17 cellular contexts compared by ENCODE assay signal in the genomic region with DNA sequence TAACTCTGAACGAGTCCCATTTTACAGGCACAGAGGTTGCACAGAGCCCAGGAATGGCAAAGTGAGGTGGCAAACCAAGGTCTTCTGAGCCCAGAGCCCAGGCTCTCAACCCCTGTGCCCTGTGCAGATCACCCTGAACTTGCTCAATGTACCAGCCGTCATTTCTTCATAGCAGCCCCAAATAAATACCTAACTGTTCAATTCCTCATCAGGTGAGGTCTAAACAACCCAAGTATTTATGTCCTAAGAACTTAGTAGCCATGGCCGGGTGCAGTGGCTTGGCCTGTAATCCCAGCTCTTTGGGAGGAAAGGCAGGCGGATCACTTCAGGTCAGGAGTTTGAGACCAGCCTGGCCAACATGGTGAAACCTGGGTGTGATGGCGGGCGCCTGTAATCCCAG. TPM values are rescaled to one million over a fixed set of nuclear protein-coding genes. Genes with fewer than 3 reads are reported as not detected.
A peak's percentile ranks its signal among the peaks of the same experiment; 100 is the strongest.
DNase-seq lines count a peak whose midpoint lies in the region; ATAC-seq and TF ChIP-seq lines count a peak whose summit lies in the region.
"Had no signal": no experiment of that assay in that cellular context is flagged by ENCODE, and none has a peak within 500 bp of the region (broad histone marks: within the 10 kb centered on the region; RNA-seq: fewer than 3 reads in every experiment).

No MANE protein-coding gene starts in this region.

- H3K4me1 ChIP-seq in naive thymus-derived CD4-positive, alpha-beta T cell (ENCODE audit: control insufficient read depth in 2 of 2, insufficient read depth in 2 of 2, low read length in 2 of 2) = peaks cover 9 to 48% of the 10 kb centered on the region in 2 donors
- no peaks in the 10 kb centered on the region for H3K4me1 ChIP-seq in breast epithelium

- peak overlapping the region; percentile 61 for H3K27ac Mint-ChIP-seq in activated naive CD8-positive, alpha-beta T cell
- no peak overlapping the region for H3K27ac Mint-ChIP-seq in activated naive CD8-positive, alpha-beta T cell treated with anti-CD3 and anti-CD28 coated beads, Interleukin-2, amount 50 U/mL, for 24 hours
- H3K27ac Mint-ChIP-seq in T-cell = peak overlapping the region; percentile 57 to 76
- peak overlapping the region; percentile 21 to 98 (median 39) for H3K27ac Mint-ChIP-seq in naive thymus-derived CD4-positive, alpha-beta T cell
- H3K27ac Mint-ChIP-seq: GM23338, HFFc6 had no signal

- H3K9me3 ChIP-seq in naive thymus-derived CD4-positive, alpha-beta T cell (ENCODE audit: control insufficient read depth in 2 of 3, low read length in 3 of 3) = no peaks in the 10 kb centered on the region
- no peaks in the 10 kb centered on the region for H3K9me3 ChIP-seq in breast epithelium

- H3K4me1 Mint-ChIP-seq in activated naive CD8-positive, alpha-beta T cell (ENCODE audit: low read depth) = peaks cover 55% of the 10 kb centered on the region
- peaks cover 20% of the 10 kb centered on the region for H3K4me1 Mint-ChIP-seq in activated naive CD8-positive, alpha-beta T cell treated with anti-CD3 and anti-CD28 coated beads, Interleukin-2, amount 50 U/mL, for 24 hours
- peaks cover 45 to 53% (median 53%) of the 10 kb centered on the region in 3 donors for H3K4me1 Mint-ChIP-seq in T-cell
- H3K4me1 Mint-ChIP-seq in naive thymus-derived CD4-positive, alpha-beta T cell = peaks cover 14 to 71% (median 61%) of the 10 kb centered on the region in 7 donors

- H3K27ac ChIP-seq in naive thymus-derived CD4-positive, alpha-beta T cell (ENCODE audit: low read depth, low read length) = no peak overlapping the region
- H3K27ac ChIP-seq in breast epithelium = no peak overlapping the region

- intact Hi-C loops in naive thymus-derived CD4-positive, alpha-beta T cell (cut with micrococcal nuclease) = no loop called here
- intact Hi-C loops in breast epithelium (cut with DNase I; ENCODE audit: low total_unique reads) = no loop called here

- no peaks in the 10 kb centered on the region for H3K9me3 Mint-ChIP-seq in activated naive CD8-positive, alpha-beta T cell (ENCODE audit: low read depth)
- H3K9me3 Mint-ChIP-seq in activated naive CD8-positive, alpha-beta T cell treated with anti-CD3 and anti-CD28 coated beads, Interleukin-2, amount 50 U/mL, for 24 hours = no peaks in the 10 kb centered on the region
- no peaks in the 10 kb centered on the region for H3K9me3 Mint-ChIP-seq in T-cell
- H3K9me3 Mint-ChIP-seq in naive thymus-derived CD4-positive, alpha-beta T cell = no peaks in the 10 kb centered on the region
- H3K9me3 Mint-ChIP-seq: CD4-positive, CD25-positive, alpha-beta regulatory T cell; GM23338; HFFc6 had no signal

- TF ChIP-seq POLR2A in breast epithelium (IDR thresholded peaks at IDR 0.05) = no peak

- H3K4me3 ChIP-seq in naive thymus-derived CD4-positive, alpha-beta T cell (ENCODE audit: low read length) = no peak overlapping the region
- H3K4me3 ChIP-seq in breast epithelium = no peak overlapping the region
- H3K4me3 ChIP-seq: GM23338 had no signal

- peaks cover 4% of the 10 kb centered on the region for H3K36me3 Mint-ChIP-seq in activated naive CD8-positive, alpha-beta T cell
- no peaks in the 10 kb centered on the region for H3K36me3 Mint-ChIP-seq in activated naive CD8-positive, alpha-beta T cell treated with anti-CD3 and anti-CD28 coated beads, Interleukin-2, amount 50 U/mL, for 24 hours (ENCODE audit: low read depth)
- H3K36me3 Mint-ChIP-seq in T-cell = no peaks in the 10 kb centered on the region
- peaks cover 0 to 2% (median 0%) of the 10 kb centered on the region in 5 donors for H3K36me3 Mint-ChIP-seq in naive thymus-derived CD4-positive, alpha-beta T cell
- H3K36me3 Mint-ChIP-seq: CD4-positive, CD25-positive, alpha-beta regulatory T cell had no signal

- no peaks in the 10 kb centered on the region for H3K36me3 ChIP-seq in naive thymus-derived CD4-positive, alpha-beta T cell (ENCODE audit: control insufficient read depth in 2 of 3, insufficient read depth in 3 of 3, low read length in 3 of 3)
- no peaks in the 10 kb centered on the region for H3K36me3 ChIP-seq in breast epithelium

- no peak for TF ChIP-seq CTCF in breast epithelium (IDR thresholded peaks at IDR 0.05)

- no peak for ATAC-seq in activated naive CD8-positive, alpha-beta T cell treated with anti-CD3 and anti-CD28 coated beads, Interleukin-2, amount 50 U/mL, for 24 hours
- no peak for ATAC-seq in T-cell (replicated peaks in 1 of 4)
- ATAC-seq in naive thymus-derived CD4-positive, alpha-beta T cell = no peak
- ATAC-seq: GM23338 had no signal

- H3K27me3 Mint-ChIP-seq in activated naive CD8-positive, alpha-beta T cell = no peaks in the 10 kb centered on the region
- peaks cover 11% of the 10 kb centered on the region for H3K27me3 Mint-ChIP-seq in activated naive CD8-positive, alpha-beta T cell treated with anti-CD3 and anti-CD28 coated beads, Interleukin-2, amount 50 U/mL, for 24 hours
- H3K27me3 Mint-ChIP-seq in T-cell = peaks cover 0 to 16% of the 10 kb centered on the region in 2 donors
- peaks cover 0 to 12% (median 8%) of the 10 kb centered on the region in 5 donors for H3K27me3 Mint-ChIP-seq in naive thymus-derived CD4-positive, alpha-beta T cell

- CTCF ChIA-PET in T-cell (lab: Charles Lee) = interaction anchor here (0.7 to 1.1 kb wide), 3 partner anchors 9 to 122 kb away, joined by 3 to 6 read pairs (median 3); no protein-coding TSS in a partner anchor
- CTCF ChIA-PET in naive thymus-derived CD4-positive, alpha-beta T cell (lab: Charles Lee) = interaction anchor here (0.7 to 16.0 kb wide), 5 partner anchors 9 to 1816 kb away, joined by 6 to 241 read pairs (median 25); no protein-coding TSS in a partner anchor

- POLR2A ChIA-PET in T-cell (lab: Charles Lee) = no interaction called here
- POLR2A ChIA-PET in naive thymus-derived CD4-positive, alpha-beta T cell (lab: Charles Lee) = interaction anchor here (0.7 to 1.8 kb wide), 3 partner anchors 12 to 144 kb away, joined by 3 to 4 read pairs (median 4); a partner anchor contains a TSS

- no peak overlapping the region for H3K4me3 Mint-ChIP-seq in activated naive CD8-positive, alpha-beta T cell
- no peak overlapping the region for H3K4me3 Mint-ChIP-seq in activated naive CD8-positive, alpha-beta T cell treated with anti-CD3 and anti-CD28 coated beads, Interleukin-2, amount 50 U/mL, for 24 hours
- H3K4me3 Mint-ChIP-seq in T-cell = no peak overlapping the region
- peak overlapping the region in 1 of 10 donors; percentile 23 for H3K4me3 Mint-ChIP-seq in naive thymus-derived CD4-positive, alpha-beta T cell
- H3K4me3 Mint-ChIP-seq: GM23338, HFFc6 had no signal

- H3K27me3 ChIP-seq in naive thymus-derived CD4-positive, alpha-beta T cell (ENCODE audit: control insufficient read depth in 2 of 2, insufficient read depth in 2 of 2, low read length in 2 of 2) = no peaks in the 10 kb centered on the region
- H3K27me3 ChIP-seq in breast epithelium = no peaks in the 10 kb centered on the region

- no peak for DNase-seq in activated naive CD8-positive, alpha-beta T cell treated with anti-CD3 and anti-CD28 coated beads, Interleukin-2, amount 50 U/mL, for 24 hours
- no peak for DNase-seq in T-cell
- DNase-seq in naive thymus-derived CD4-positive, alpha-beta T cell = no peak
- no peak for DNase-seq in NCI-H526 treated with DMSO at 0.1 percent for 48 hours (lab: John Stamatoyannopoulos, UW)
- DNase-seq in breast epithelium (ENCODE audit: low spot score in 2 of 2) = no peak
- DNase-seq in NCI-H128 (lab: John Stamatoyannopoulos, UW; ENCODE audit: unreplicated experiment) = no peak
- DNase-seq: 8988T; C1 segment of cervical spinal cord; CD4-positive, CD25-positive, alpha-beta regulatory T cell; DMS153; DMS79; GDM1; HCEC 1CT; HFFc6; IMR-90 had no signal

RNA-seq across cellular contexts. Expression of a gene that starts 21.8 kb away (rescaled TPM):
- total RNA-seq in T-cell (1 to 10 TPM in 1 of 5 donors, under 1 TPM in 4; 0.20 to 1.1 (median 0.44) TPM), breast epithelium (1 to 10 TPM; 1.6 to 4.2 (median 2.2) TPM)
- total RNA-seq in naive thymus-derived CD4-positive, alpha-beta T cell = 1 to 10 TPM in 2 of 5 experiments, under 1 TPM in 2, not detected in 1; 0.24 to 2.3 (median 1.5) TPM
- polyA plus RNA-seq in naive thymus-derived CD4-positive, alpha-beta T cell = 1 to 10 TPM; 1.0 to 1.8 TPM
- total RNA-seq: CD4-positive, CD25-positive, alpha-beta regulatory T cell had no signal

RNA-seq across cellular contexts. Expression of a gene that starts 46.1 kb away (rescaled TPM):
- total RNA-seq in T-cell = 1 to 10 TPM in 1 of 5 donors, under 1 TPM in 2, not detected in 2; 0.15 to 1.1 (median 0.43) TPM
- under 1 TPM in 2 of 5 experiments, not detected in 3; 0.62 to 0.86 TPM for total RNA-seq in naive thymus-derived CD4-positive, alpha-beta T cell
- not detected for polyA plus RNA-seq in naive thymus-derived CD4-positive, alpha-beta T cell
- 1 to 10 TPM in 2 of 3 donors, under 1 TPM in 1; 0.80 to 8.8 (median 2.3) TPM for total RNA-seq in breast epithelium
- total RNA-seq: CD4-positive, CD25-positive, alpha-beta regulatory T cell had no signal
